Comparison of ENCODE assay signal across 9 cellular contexts in the genomic region with DNA sequence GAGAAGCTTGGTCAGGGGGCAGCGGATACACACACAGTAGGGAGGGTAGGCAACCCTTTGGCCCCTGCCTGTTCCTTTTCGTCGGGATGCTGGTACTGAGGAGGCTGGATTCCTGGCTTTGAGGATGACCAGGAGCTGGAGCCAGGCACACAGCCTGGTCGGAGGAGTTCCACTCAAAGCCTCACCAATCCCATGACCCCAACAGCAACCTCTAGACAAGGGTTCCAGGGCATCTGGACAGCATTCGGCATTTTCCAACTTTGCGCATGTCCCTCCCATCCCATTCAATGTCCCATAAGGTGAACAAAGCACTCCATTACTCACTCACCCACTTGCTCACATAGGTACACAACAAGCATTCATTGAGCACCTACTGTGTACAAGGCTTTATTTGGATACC. TPM values are rescaled to one million over a fixed set of nuclear protein-coding genes. Genes with fewer than 3 reads are reported as not detected.
"Had no signal": no experiment of that assay in that cellular context is flagged by ENCODE, and none has a peak within 500 bp of the region (broad histone marks: within the 10 kb centered on the region; RNA-seq: fewer than 3 reads in every experiment).

No MANE protein-coding gene starts in this region.

- DNase-seq: H9, HCEC 1CT, IMR-90, KBM-7 had no signal

- FAIRE-seq: H1, H54, HTR-8/SVneo had no signal

- H3K9me3 Mint-ChIP-seq: H9 had no signal

- H2AFZ ChIP-seq: GM23338 had no signal

- H3K27ac Mint-ChIP-seq: GM23338 had no signal

- ATAC-seq: GM23338 had no signal

- H3K4me3 Mint-ChIP-seq: GM23338, H9 had no signal

- H3K4me1 Mint-ChIP-seq: GM23338 had no signal

- H3K4me2 ChIP-seq: GM23338 had no signal

- H3K4me3 ChIP-seq: GM23338 had no signal

RNA-seq across cellular contexts. Expression of gene HMGB4, which starts 42.6 kb away (rescaled TPM):
- total RNA-seq: GM23338, H1, H9, HT-29, IMR-90 had no signal
- polyA plus RNA-seq: GM23338, H1, IMR-90 had no signal
